In the genomic region with DNA sequence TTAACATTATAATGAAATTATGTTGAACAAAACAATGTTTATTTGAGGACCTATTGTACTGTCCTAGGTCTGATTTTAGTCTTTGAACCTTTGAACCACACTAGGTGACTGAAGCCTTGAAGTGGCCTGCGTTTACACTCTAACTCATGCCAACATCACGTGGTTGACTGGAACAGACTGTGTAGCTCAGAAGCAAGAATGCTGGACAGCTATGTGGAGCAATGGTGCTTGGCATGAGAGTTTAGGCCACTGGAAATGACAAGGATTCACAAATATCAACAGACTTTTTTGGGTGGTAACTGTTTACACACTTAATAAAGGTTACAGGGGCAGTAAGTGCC, we compare ENCODE assay signal across 21 cellular contexts.
DNase-seq lines count a peak whose midpoint lies in the region; ATAC-seq, FAIRE-seq and TF ChIP-seq lines count a peak whose summit lies in the region.
"Had no signal": no experiment of that assay in that cellular context is flagged by ENCODE, and none has a peak within 500 bp of the region (broad histone marks: within the 10 kb centered on the region; RNA-seq: fewer than 3 reads in every experiment).

No MANE protein-coding gene starts in this region.

- H3K27ac Mint-ChIP-seq in MCF 10A (ENCODE audit: low read depth, unreplicated experiment): no peak overlapping the region
- peak overlapping the region; percentile 0 for H3K27ac Mint-ChIP-seq in Calu3 (ENCODE audit: unreplicated experiment)
- no peak overlapping the region for H3K27ac Mint-ChIP-seq in endothelial cell (ENCODE audit: unreplicated experiment)
- H3K27ac Mint-ChIP-seq: IgD-negative memory B cell had no signal

- H3K9ac ChIP-seq in mammary epithelial cell (ENCODE audit: insufficient read depth, low read length): no peak overlapping the region
- H3K9ac ChIP-seq: BLaER1 had no signal

- CTCF ChIA-PET in mammary epithelial cell (lab: Charles Lee; ENCODE audit: low non-redundant PET): no interaction called here
- CTCF ChIA-PET in MCF 10A (lab: Yijun Ruan, JAX): no interaction called here
- CTCF ChIA-PET in Calu3 (lab: Charles Lee): no interaction called here

- ATAC-seq in body of pancreas: peak; percentile 55
- ATAC-seq: HCT116 had no signal

- no peaks in the 10 kb centered on the region for H4K20me1 ChIP-seq in mammary epithelial cell (ENCODE audit: insufficient read depth, low read length)
- H4K20me1 ChIP-seq: BLaER1 had no signal

- DNase-seq in mammary epithelial cell: no peak
- DNase-seq in MCF 10A (ENCODE audit: unreplicated experiment): no peak
- DNase-seq in Calu3: no peak
- DNase-seq in body of pancreas: no peak
- DNase-seq in renal cortical epithelial cell (ENCODE audit: low read depth): peak; percentile 1
- no peak for DNase-seq in GM19239 (ENCODE audit: insufficient read length, low spot score)
- DNase-seq in endothelial cell (ENCODE audit: low spot score): no peak
- DNase-seq: GOT3, Kasumi-1, NCI-H1105 treated with DMSO at 0.1 percent for 48 hours, NCI-H1694, NCI-H2081 treated with DMSO at 0.1 percent for 48 hours, NCI-H748 treated with DMSO at 0.1 percent for 48 hours, SIG-M5 had no signal

- in situ Hi-C loops in mammary epithelial cell (cut with MboI; ENCODE audit: low sequenced_read_pairs in 2 of 2): no loop called here

- H3K36me3 ChIP-seq in mammary epithelial cell (ENCODE audit: insufficient read depth, low read length): no peaks in the 10 kb centered on the region
- no peaks in the 10 kb centered on the region for H3K36me3 ChIP-seq in body of pancreas (replicated peaks in 1 of 2; ENCODE audit: insufficient read depth in 1 of 2, low read depth in 2 of 2)
- H3K36me3 ChIP-seq: BLaER1 had no signal

- dilution Hi-C loops in mammary epithelial cell (cut with HindIII; ENCODE audit: low sequenced_read_pairs): no loop called here

- no peaks in the 10 kb centered on the region for H3K27me3 Mint-ChIP-seq in MCF 10A (ENCODE audit: insufficient read depth, unreplicated experiment)
- no peaks in the 10 kb centered on the region for H3K27me3 Mint-ChIP-seq in Calu3 (ENCODE audit: unreplicated experiment)
- no peaks in the 10 kb centered on the region for H3K27me3 Mint-ChIP-seq in endothelial cell (ENCODE audit: unreplicated experiment)
- H3K27me3 Mint-ChIP-seq: CD4-positive, alpha-beta memory T cell; IgD-negative memory B cell had no signal

- H3K27ac ChIP-seq in mammary epithelial cell (ENCODE audit: insufficient read depth, low read depth, low read length): no peak overlapping the region
- H3K27ac ChIP-seq in body of pancreas: no peak overlapping the region
- H3K27ac ChIP-seq: BLaER1 had no signal

- H3K9me3 Mint-ChIP-seq in MCF 10A (ENCODE audit: unreplicated experiment) (peaks cover 3% of the 10 kb centered on the region), Calu3 (ENCODE audit: low read depth, unreplicated experiment) (peaks cover 1% of the 10 kb centered on the region), endothelial cell (ENCODE audit: unreplicated experiment) (peaks cover 2% of the 10 kb centered on the region)

- no peak overlapping the region for H2AFZ ChIP-seq in mammary epithelial cell (ENCODE audit: low read depth, low read length)

- intact Hi-C loops in mammary epithelial cell (cut with micrococcal nuclease) (no loop called here), MCF 10A (cut with micrococcal nuclease) (no loop called here), Calu3 (cut with micrococcal nuclease; ENCODE audit: unreplicated experiment) (no loop called here), body of pancreas (cut with DNase I) (no loop called here)

- no peak for FAIRE-seq in GM19239 (lab: Jason Lieb, UNC)
- FAIRE-seq: GM12891, GM18507, HTR-8/SVneo had no signal

- BruUV-seq in mammary epithelial cell (replicated peaks; lab: Mats Ljungman, UMichigan) (no TSS peak), MCF 10A (replicated peaks; lab: Mats Ljungman, UMichigan) (no TSS peak), Calu3 (replicated peaks; lab: Mats Ljungman, UMichigan) (no TSS peak)

- H3K4me2 ChIP-seq in mammary epithelial cell (ENCODE audit: insufficient read depth, low read depth, low read length): peak overlapping the region; percentile 55
- H3K4me2 ChIP-seq: BLaER1 had no signal

- no peaks in the 10 kb centered on the region for H3K27me3 ChIP-seq in mammary epithelial cell (ENCODE audit: insufficient read depth, low read length)
- no peaks in the 10 kb centered on the region for H3K27me3 ChIP-seq in body of pancreas
- H3K27me3 ChIP-seq: BLaER1 had no signal

- 4% methylated on average over 2 of the region's 2 CpGs for WGBS in mammary epithelial cell (ENCODE audit: low coverage, missing lambda C conversion rate)
- WGBS in body of pancreas, 2 donors: 47 to 48% methylated on average over 2 of the region's 2 CpGs

- H3K4me1 ChIP-seq in mammary epithelial cell (ENCODE audit: insufficient read depth, low read length) (no peaks in the 10 kb centered on the region), body of pancreas (no peaks in the 10 kb centered on the region)
- H3K4me1 ChIP-seq: BLaER1 had no signal

- H3K4me3 Mint-ChIP-seq in MCF 10A (ENCODE audit: unreplicated experiment) (no peak overlapping the region), Calu3 (ENCODE audit: low read depth, unreplicated experiment) (peak overlapping the region; percentile 22), endothelial cell (ENCODE audit: unreplicated experiment) (no peak overlapping the region)
- H3K4me3 Mint-ChIP-seq: IgD-negative memory B cell had no signal

- no peaks in the 10 kb centered on the region for H3K79me2 ChIP-seq in mammary epithelial cell (ENCODE audit: insufficient read depth, low read length)

- TF ChIP-seq POLR2A in body of pancreas (IDR thresholded peaks at IDR 0.05): no peak

- POLR2A ChIA-PET in MCF 10A (lab: Yijun Ruan, JAX): no interaction called here

- no peak overlapping the region for H3K4me3 ChIP-seq in mammary epithelial cell (replicated peaks in 1 of 3; ENCODE audit: insufficient read depth in 1 of 3, low read depth in 2 of 3, low read length in 3 of 3)
- H3K4me3 ChIP-seq in body of pancreas: no peak overlapping the region
- H3K4me3 ChIP-seq: BLaER1 had no signal

- H3K9me3 ChIP-seq in mammary epithelial cell (replicated peaks; ENCODE audit: insufficient read depth, low read length) (no peaks in the 10 kb centered on the region), body of pancreas (no peaks in the 10 kb centered on the region)
- H3K9me3 ChIP-seq: BLaER1 had no signal

- H3K36me3 Mint-ChIP-seq in MCF 10A (ENCODE audit: insufficient read depth, unreplicated experiment): no peaks in the 10 kb centered on the region
- H3K36me3 Mint-ChIP-seq in Calu3 (ENCODE audit: insufficient read depth, unreplicated experiment): no peaks in the 10 kb centered on the region
- peaks cover 4% of the 10 kb centered on the region for H3K36me3 Mint-ChIP-seq in endothelial cell (ENCODE audit: low read depth, unreplicated experiment)
- H3K36me3 Mint-ChIP-seq: IgD-negative memory B cell had no signal

- TF ChIP-seq CTCF in mammary epithelial cell (conservative IDR thresholded peaks at IDR 0.05 in 1 of 2, IDR thresholded peaks at IDR 0.05 in 1 of 2; ENCODE audit: extremely low read depth in 1 of 2, insufficient read depth in 1 of 2, low read depth in 1 of 2, low read length in 2 of 2) (no peak), MCF 10A (IDR thresholded peaks at IDR 0.05; ENCODE audit: unreplicated experiment) (no peak), Calu3 (IDR thresholded peaks at IDR 0.05; ENCODE audit: unreplicated experiment) (no peak), body of pancreas (IDR thresholded peaks at IDR 0.05) (no peak), endothelial cell (IDR thresholded peaks at IDR 0.05; ENCODE audit: unreplicated experiment) (no peak)

- H3K4me1 Mint-ChIP-seq in MCF 10A (ENCODE audit: insufficient read depth, unreplicated experiment): no peaks in the 10 kb centered on the region
- peaks cover 9% of the 10 kb centered on the region for H3K4me1 Mint-ChIP-seq in Calu3 (ENCODE audit: low read depth, unreplicated experiment)
- no peaks in the 10 kb centered on the region for H3K4me1 Mint-ChIP-seq in endothelial cell (ENCODE audit: unreplicated experiment)
- H3K4me1 Mint-ChIP-seq: IgD-negative memory B cell had no signal
